Comparison of ENCODE assay signal across 8 cellular contexts in genomic region chr16:74368002-74368979, GRCh38. TPM values are rescaled to one million over a fixed set of nuclear protein-coding genes. Genes with fewer than 3 reads are reported as not detected.
DNase-seq lines count a peak whose midpoint lies in the region; ATAC-seq lines count a peak whose summit lies in the region.
"Not testable (repeated sequence)": the region's sequence is repeated elsewhere in the genome, so short reads cannot be mapped to it uniquely, and the experiment has no call there.

No MANE protein-coding gene starts in this region.

- H3K9me3 ChIP-seq in esophagus (ENCODE audit: control insufficient read depth in 2 of 2, insufficient read depth in 1 of 2, low read depth in 1 of 2, low read length in 1 of 2); muscle layer of colon (ENCODE audit: low read length): not testable (repeated sequence)

- DNase-seq in DMS153 (lab: John Stamatoyannopoulos, UW) (peak; percentile 83), OCI-M2 (lab: John Stamatoyannopoulos, UW; ENCODE audit: unreplicated experiment) (peak; percentile 56)
- peak; percentile 100 for DNase-seq in activated T-cell treated with anti-CD3 and anti-CD28 coated beads, Interleukin-2, amount 50 U/mL, for 24 hours
- peak; percentile 97 for DNase-seq in stimulated activated CD8-positive, alpha-beta memory T cell treated with anti-CD3 and anti-CD28 coated beads, Interleukin-4, amount 100 ng/mL, for 48 hours

- peak overlapping the region; percentile 89 to 97 (median 94) for H3K4me3 Mint-ChIP-seq in IgD-negative memory B cell
- H3K4me3 Mint-ChIP-seq in activated T-cell treated with anti-CD3 and anti-CD28 coated beads, Interleukin-2, amount 50 U/mL, for 24 hours = peak overlapping the region; percentile 91

- not testable (repeated sequence) for H3K36me3 ChIP-seq in esophagus (ENCODE audit: control insufficient read depth in 2 of 2, insufficient read depth in 2 of 2, low read length in 1 of 2); muscle layer of colon (ENCODE audit: insufficient read depth, low read length)

- H3K27me3 ChIP-seq in esophagus (ENCODE audit: control insufficient read depth in 1 of 2, insufficient read depth in 2 of 2, low read length in 2 of 2); muscle layer of colon (ENCODE audit: control insufficient read depth in 1 of 2, insufficient read depth in 2 of 2, low read length in 2 of 2): not testable (repeated sequence)

- peak overlapping the region; percentile 96 to 97 (median 96) for H3K27ac Mint-ChIP-seq in IgD-negative memory B cell
- peak overlapping the region; percentile 95 for H3K27ac Mint-ChIP-seq in activated T-cell treated with anti-CD3 and anti-CD28 coated beads, Interleukin-2, amount 50 U/mL, for 24 hours

- not testable (repeated sequence) for H3K9me3 Mint-ChIP-seq in IgD-negative memory B cell; activated T-cell treated with anti-CD3 and anti-CD28 coated beads, Interleukin-2, amount 50 U/mL, for 24 hours

- WGBS in esophagus, 2 donors = 1 to 2% methylated on average over 64 to 70 of the region's 83 CpGs

- ATAC-seq in GM21619 (IDR thresholded peaks at IDR 0.05; ENCODE audit: unreplicated experiment) = peak; percentile 94

- not testable (repeated sequence) for H3K27me3 Mint-ChIP-seq in IgD-negative memory B cell; activated T-cell treated with anti-CD3 and anti-CD28 coated beads, Interleukin-2, amount 50 U/mL, for 24 hours

- H3K4me3 ChIP-seq in esophagus (ENCODE audit: low read depth in 1 of 2, low read length in 2 of 2) (peak overlapping the region; percentile 71 to 84), muscle layer of colon (ENCODE audit: low read depth in 1 of 2, low read length in 2 of 2) (peak overlapping the region; percentile 70 to 76)

- H3K9ac ChIP-seq in muscle layer of colon (ENCODE audit: low read length) = not testable (repeated sequence)

- H3K36me3 Mint-ChIP-seq in IgD-negative memory B cell = not testable (repeated sequence)
- peaks cover 12% of the 10 kb centered on the region for H3K36me3 Mint-ChIP-seq in activated T-cell treated with anti-CD3 and anti-CD28 coated beads, Interleukin-2, amount 50 U/mL, for 24 hours (ENCODE audit: low read depth)

- H3K27ac ChIP-seq in esophagus (ENCODE audit: low read depth in 2 of 2, low read length in 1 of 2) (peak overlapping the region; percentile 80 to 91), muscle layer of colon (ENCODE audit: low read depth, low read length) (peak overlapping the region; percentile 83)

- peaks cover 11 to 15% (median 15%) of the 10 kb centered on the region in 3 donors for H3K4me1 Mint-ChIP-seq in IgD-negative memory B cell
- H3K4me1 Mint-ChIP-seq in activated T-cell treated with anti-CD3 and anti-CD28 coated beads, Interleukin-2, amount 50 U/mL, for 24 hours (ENCODE audit: low read depth) = peaks cover 18% of the 10 kb centered on the region

- not testable (repeated sequence) for H3K4me1 ChIP-seq in esophagus (ENCODE audit: control insufficient read depth in 2 of 2, insufficient read depth in 2 of 2, low read length in 1 of 2); muscle layer of colon (ENCODE audit: insufficient read depth, low read length)

RNA-seq across cellular contexts. Expression of gene NPIPB15, which starts 7.8 kb away (rescaled TPM):
- polyA plus RNA-seq in IgD-negative memory B cell = 1.7 TPM
- 10 to 100 TPM; 14.5 to 23.1 TPM for polyA plus RNA-seq in esophagus

RNA-seq across cellular contexts. Expression of gene CLEC18B, which starts 53.0 kb away (rescaled TPM):
- not detected for polyA plus RNA-seq in IgD-negative memory B cell
- polyA plus RNA-seq in esophagus = 10 to 100 TPM in 1 of 2 donors, 1 to 10 TPM in 1; 5.4 to 11.8 TPM

Comparison
In these comparisons a context has a peak if more than half of its experiments do, and no peak if none do; other contexts are left out.
1. Peak in every context shown above with its lines: DNase-seq, ATAC-seq, H3K4me3 ChIP-seq and H3K27ac ChIP-seq.